1 cellular context compared by ENCODE assay signal in genomic region chr2:127759931-127760330, GRCh38.
TF ChIP-seq lines count a peak whose summit lies in the region.

No MANE protein-coding gene starts in this region.

TF ChIP-seq in HepG2, 621 proteins besides CTCF, POLR2A, EP300 and RAD21:
- TF ChIP-seq RBM22 (optimal IDR thresholded peaks at IDR 0.05; ENCODE audit: low read length) (peak; percentile 34), SRSF1 (optimal IDR thresholded peaks at IDR 0.05; ENCODE audit: low read depth, low read length) (no peak)
TF ChIP-seq in HepG2: peak in this region for 1.
